Comparison of ENCODE assay signal across 8 cellular contexts in the genomic region with DNA sequence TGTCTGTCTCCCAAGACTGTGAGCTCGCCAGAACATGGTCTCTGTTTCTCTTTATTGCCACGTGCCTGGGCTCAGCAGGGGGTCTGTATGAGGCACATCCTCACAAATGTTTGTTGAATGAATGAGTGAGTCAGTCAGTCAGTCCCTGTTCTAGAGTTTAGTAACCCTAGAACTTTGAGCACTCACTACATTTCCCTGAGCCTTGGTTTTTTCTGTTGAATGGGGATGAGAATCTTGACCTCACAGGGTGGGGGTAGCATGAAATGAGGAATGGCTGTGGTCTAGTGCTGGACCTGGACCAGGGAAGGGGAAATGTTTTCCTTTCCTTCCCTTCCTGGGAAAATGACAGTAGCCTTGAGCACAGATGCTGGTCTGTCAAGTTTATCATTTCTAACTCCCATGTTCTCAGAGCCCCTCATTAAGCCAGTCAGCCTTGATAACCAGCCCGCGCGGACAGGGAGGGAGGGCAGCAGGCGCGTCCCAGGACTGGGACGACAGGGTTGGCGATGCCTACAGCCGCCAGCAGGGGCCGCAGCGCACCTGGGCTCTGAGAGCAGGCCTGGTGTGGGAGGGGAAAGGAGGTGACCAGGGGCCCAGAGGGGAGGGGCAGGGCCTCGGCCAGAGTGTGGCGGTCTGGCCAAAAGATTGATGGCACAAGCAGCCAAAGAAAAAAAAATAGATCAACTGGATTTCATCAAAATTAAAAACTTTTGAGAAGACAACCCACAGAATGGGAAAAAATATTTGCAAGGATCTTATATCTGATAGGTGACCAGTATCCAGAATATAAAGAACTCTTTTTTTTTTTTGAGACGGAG. TPM values are rescaled to one million over a fixed set of nuclear protein-coding genes. Genes with fewer than 3 reads are reported as not detected.
A peak's percentile ranks its signal among the peaks of the same experiment; 100 is the strongest.
DNase-seq lines count a peak whose midpoint lies in the region; ATAC-seq and TF ChIP-seq lines count a peak whose summit lies in the region.

No MANE protein-coding gene starts in this region.

- ATAC-seq in activated naive CD8-positive, alpha-beta T cell treated with anti-CD3 and anti-CD28 coated beads, Interleukin-2, amount 10 ng/mL, durations not matched to agents 7 days and 5 days (ENCODE audit: low read depth): peak; percentile 93
- ATAC-seq in psoas muscle: peak; percentile 93 to 99 (median 97)
- peak; percentile 96 for ATAC-seq in aorta (ENCODE audit: low FRiP score)

- peaks cover 7% of the 10 kb centered on the region; the same call in 1 of the 2 replicates for H3K27me3 ChIP-seq in GM23248 (replicated peaks; ENCODE audit: insufficient read depth)
- no peaks in the 10 kb centered on the region for H3K27me3 ChIP-seq in cardiac muscle cell
- no peaks in the 10 kb centered on the region for H3K27me3 ChIP-seq in psoas muscle (ENCODE audit: insufficient read depth in 3 of 3, low read length in 2 of 3)
- H3K27me3 ChIP-seq in aorta (ENCODE audit: control insufficient read depth in 1 of 2, insufficient read depth in 2 of 2, low read length in 1 of 2): no peaks in the 10 kb centered on the region

- no peaks in the 10 kb centered on the region for H4K20me1 ChIP-seq in GM23248 (ENCODE audit: insufficient read depth)

- H3K9ac ChIP-seq in GM23248: no peak overlapping the region

- H3K36me3 Mint-ChIP-seq in activated naive CD8-positive, alpha-beta T cell treated with anti-CD3 and anti-CD28 coated beads, Interleukin-2, amount 10 ng/mL, durations not matched to agents 7 days and 5 days: no peaks in the 10 kb centered on the region

- intact Hi-C loops in psoas muscle (cut with DNase I) (loop anchor here (1.0 to 10.0 kb wide), 5 partner anchors 53 to 405 kb away; no protein-coding TSS in a partner anchor), aorta (cut with DNase I) (loop anchor here (1.0 to 10.0 kb wide), 3 partner anchors 143 to 405 kb away; no protein-coding TSS in a partner anchor)

- H3K4me2 ChIP-seq in GM23248 (ENCODE audit: unreplicated experiment): no peak overlapping the region

- no peaks in the 10 kb centered on the region for H3K79me2 ChIP-seq in GM23248 (ENCODE audit: insufficient read depth)

- H3K4me1 Mint-ChIP-seq in activated naive CD8-positive, alpha-beta T cell treated with anti-CD3 and anti-CD28 coated beads, Interleukin-2, amount 10 ng/mL, durations not matched to agents 7 days and 5 days: peaks cover 3% of the 10 kb centered on the region

- H3K4me3 Mint-ChIP-seq in activated naive CD8-positive, alpha-beta T cell treated with anti-CD3 and anti-CD28 coated beads, Interleukin-2, amount 10 ng/mL, durations not matched to agents 7 days and 5 days: no peak overlapping the region

- H3K27ac Mint-ChIP-seq in activated naive CD8-positive, alpha-beta T cell treated with anti-CD3 and anti-CD28 coated beads, Interleukin-2, amount 10 ng/mL, durations not matched to agents 7 days and 5 days: no peak overlapping the region

- peaks cover 2% of the 10 kb centered on the region for H3K27me3 Mint-ChIP-seq in activated naive CD8-positive, alpha-beta T cell treated with anti-CD3 and anti-CD28 coated beads, Interleukin-2, amount 10 ng/mL, durations not matched to agents 7 days and 5 days

- H2AFZ ChIP-seq in GM23248: no peak overlapping the region

- no peaks in the 10 kb centered on the region for H3K9me2 ChIP-seq in GM23248 (ENCODE audit: insufficient read depth)

- H3F3A ChIP-seq in GM23248 (ENCODE audit: insufficient read depth): no peaks in the 10 kb centered on the region

- H3K4me1 ChIP-seq in GM23248 (ENCODE audit: insufficient read depth) (no peaks in the 10 kb centered on the region), cardiac muscle cell (ENCODE audit: low read depth) (no peaks in the 10 kb centered on the region), psoas muscle (peaks cover 9% of the 10 kb centered on the region), aorta (ENCODE audit: control insufficient read depth in 1 of 2, insufficient read depth in 2 of 2, low read length in 2 of 2) (no peaks in the 10 kb centered on the region)

- no peaks in the 10 kb centered on the region for H3K9me3 Mint-ChIP-seq in activated naive CD8-positive, alpha-beta T cell treated with anti-CD3 and anti-CD28 coated beads, Interleukin-2, amount 10 ng/mL, durations not matched to agents 7 days and 5 days

- WGBS in GM23248 (ENCODE audit: low coverage in 1 of 2, low lambda C conversion rate in 2 of 2, missing lambda C conversion rate in 2 of 2), 2 experiments: 1 to 3% methylated on average over 13 to 15 of the region's 15 CpGs
- 4 to 12% (median 6%) methylated on average over 15 of the region's 15 CpGs for WGBS in psoas muscle, 3 donors
- 5 to 6% methylated on average over 15 of the region's 15 CpGs for whole genome bisulfite sequencing in aorta, 2 donors

- POLR2A ChIA-PET in activated naive CD8-positive, alpha-beta T cell treated with anti-CD3 and anti-CD28 coated beads, Interleukin-2, amount 10 ng/mL, durations not matched to agents 7 days and 5 days (lab: Charles Lee): interaction anchor here (1.0 kb wide), 1 partner anchor 145 kb away, joined by 5 read pairs; no protein-coding TSS in a partner anchor

- TF ChIP-seq CTCF in cardiac muscle cell (IDR thresholded peaks at IDR 0.05; ENCODE audit: low read depth, low read length): peak; percentile 99
- peak; percentile 97 for TF ChIP-seq CTCF in psoas muscle (IDR thresholded peaks at IDR 0.05)

- no peaks in the 10 kb centered on the region for H3K36me3 ChIP-seq in GM23248 (ENCODE audit: low read depth)
- no peaks in the 10 kb centered on the region for H3K36me3 ChIP-seq in cardiac muscle cell
- no peaks in the 10 kb centered on the region for H3K36me3 ChIP-seq in psoas muscle (ENCODE audit: insufficient read depth in 1 of 2, low read depth in 1 of 2)
- no peaks in the 10 kb centered on the region for H3K36me3 ChIP-seq in aorta (ENCODE audit: control insufficient read depth in 1 of 2, insufficient read depth in 2 of 2, low read length in 1 of 2)

- no peaks in the 10 kb centered on the region for H3K9me3 ChIP-seq in GM23248 (ENCODE audit: low read depth)
- H3K9me3 ChIP-seq in cardiac muscle cell (ENCODE audit: low read depth): no peaks in the 10 kb centered on the region
- H3K9me3 ChIP-seq in psoas muscle: no peaks in the 10 kb centered on the region
- no peaks in the 10 kb centered on the region for H3K9me3 ChIP-seq in aorta (ENCODE audit: control insufficient read depth, low read length)

- DNase-seq in EL: peak; percentile 75
- DNase-seq in GM23248: peak; percentile 79
- peak; percentile 82 for DNase-seq in M059J (ENCODE audit: low read depth)
- DNase-seq in SW 1271 (lab: John Stamatoyannopoulos, UW): peak; percentile 57 to 85
- peak; percentile 82 for DNase-seq in activated naive CD8-positive, alpha-beta T cell treated with anti-CD3 and anti-CD28 coated beads, Interleukin-2, amount 10 ng/mL, durations not matched to agents 7 days and 5 days
- DNase-seq in cardiac muscle cell (ENCODE audit: low read depth in 1 of 2, low spot score in 1 of 2): peak; percentile 83 to 94
- DNase-seq in psoas muscle: peak; percentile 82 to 93
- DNase-seq in aorta: peak; percentile 89 to 94

- in situ Hi-C loops in GM23248 (cut with MboI): loop anchor here (10.0 to 25.0 kb wide), 2 partner anchors 145 to 402 kb away; no protein-coding TSS in a partner anchor

- no peak overlapping the region for H3K27ac ChIP-seq in GM23248
- no peak overlapping the region for H3K27ac ChIP-seq in cardiac muscle cell
- no peak overlapping the region for H3K27ac ChIP-seq in psoas muscle
- no peak overlapping the region for H3K27ac ChIP-seq in aorta (ENCODE audit: low read depth in 1 of 2, low read length in 2 of 2)

- H3K4me3 ChIP-seq in GM23248 (no peak overlapping the region), cardiac muscle cell (no peak overlapping the region), psoas muscle (peak overlapping the region; percentile 41), aorta (ENCODE audit: low read length in 2 of 2) (no peak overlapping the region)

RNA-seq across cellular contexts. Expression of gene WNK2, which starts 24.1 kb away (rescaled TPM):
- total RNA-seq in GM23248 (2014; rRNA removed; shearing (Covaris generic)): not detected in 2 replicates
- polyA plus RNA-seq in GM23248 (2016; fragmentation: Nextera tagmentation; extraction: Ambion mirVana) (not detected in 2 replicates), cardiac muscle cell (34.5 and 88.3 TPM in 2 replicates), psoas muscle (10 to 100 TPM in 2 of 3 donors, 1 to 10 TPM in 1; 8.1 to 22.5 (median 11.9) TPM), aorta (1 to 10 TPM in 1 of 2 donors, under 1 TPM in 1; 0.13 to 2.1 TPM)
- total RNA-seq in M059J (2014; rRNA removed; shearing (Covaris generic)): 0.02 TPM in 1 of 2 replicates, not detected in the other
- total RNA-seq in activated naive CD8-positive, alpha-beta T cell treated with anti-CD3 and anti-CD28 coated beads, Interleukin-2, amount 10 ng/mL, durations not matched to agents 7 days and 5 days: under 1 TPM in 1 of 2 experiments, not detected in 1; 0.25 TPM
- total RNA-seq in cardiac muscle cell (31.6 and 92.2 TPM in 2 replicates), psoas muscle (10 to 100 TPM; 35.5 to 58.8 (median 43.0) TPM), aorta (1 to 10 TPM; 3.6 to 3.7 TPM)

RNA-seq across cellular contexts. Expression of gene NINJ1, which starts 25.8 kb away (rescaled TPM):
- total RNA-seq in GM23248 (2014; rRNA removed; shearing (Covaris generic)): 19.1 and 24.9 TPM in 2 replicates
- polyA plus RNA-seq in GM23248 (2016; fragmentation: Nextera tagmentation; extraction: Ambion mirVana) (42.9 and 44.2 TPM in 2 replicates), cardiac muscle cell (49.2 and 51.7 TPM in 2 replicates), psoas muscle (10 to 100 TPM; 19.2 to 40.1 (median 22.8) TPM), aorta (100 to 1,000 TPM in 1 of 2 donors, 10 to 100 TPM in 1; 46.7 to 113 TPM)
- 151 and 186 TPM in 2 replicates for total RNA-seq in M059J (2014; rRNA removed; shearing (Covaris generic))
- 10 to 100 TPM; 29.5 to 30.4 TPM for total RNA-seq in activated naive CD8-positive, alpha-beta T cell treated with anti-CD3 and anti-CD28 coated beads, Interleukin-2, amount 10 ng/mL, durations not matched to agents 7 days and 5 days
- total RNA-seq in cardiac muscle cell (34.6 and 52.4 TPM in 2 replicates), psoas muscle (10 to 100 TPM; 17.8 to 24.8 (median 21.2) TPM), aorta (10 to 100 TPM; 66.8 to 80.3 TPM)
